In the genomic region with DNA sequence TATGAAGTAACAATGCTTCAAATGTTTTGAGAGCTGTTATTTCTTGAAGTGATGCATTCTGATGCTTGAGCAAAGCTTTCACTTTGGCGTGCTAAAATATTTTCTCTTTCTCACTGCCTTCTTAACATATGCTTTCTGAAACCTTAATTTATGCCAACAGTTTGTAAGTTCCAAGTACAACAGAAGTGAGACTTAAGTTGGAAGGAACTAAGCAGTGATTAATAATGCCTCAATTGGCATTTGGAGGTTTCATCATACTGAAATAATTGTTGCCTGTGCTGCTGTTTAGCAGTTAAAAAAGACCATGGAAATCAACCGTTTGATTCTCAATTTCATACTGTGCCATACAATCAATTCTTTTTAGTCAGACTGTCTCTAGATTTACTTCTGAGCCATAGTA, we compare ENCODE assay signal across 23 cellular contexts.
A peak's percentile ranks its signal among the peaks of the same experiment; 100 is the strongest.
DNase-seq lines count a peak whose midpoint lies in the region; ATAC-seq and TF ChIP-seq lines count a peak whose summit lies in the region.
"Had no signal": no experiment of that assay in that cellular context is flagged by ENCODE, and none has a peak within 500 bp of the region (broad histone marks: within the 10 kb centered on the region; RNA-seq: fewer than 3 reads in every experiment).

No MANE protein-coding gene starts in this region.

- no peak for ATAC-seq in body of pancreas
- ATAC-seq: CD8-positive, alpha-beta T cell had no signal

- H3K27ac ChIP-seq in body of pancreas = no peak overlapping the region
- H3K27ac ChIP-seq: 22Rv1, PC-9 had no signal

- H3K27me3 ChIP-seq in body of pancreas = no peaks in the 10 kb centered on the region
- H3K27me3 ChIP-seq: MG63 had no signal

- no peaks in the 10 kb centered on the region for H3K4me1 ChIP-seq in body of pancreas

- 55 to 60% methylated on average over 2 of the region's 2 CpGs for WGBS in body of pancreas, 2 donors

- H3K4me3 ChIP-seq in astrocyte of the cerebellum (ENCODE audit: low read depth, low read length) (no peak overlapping the region), body of pancreas (no peak overlapping the region)
- H3K4me3 ChIP-seq: MG63, PC-9 had no signal

- H3K36me3 ChIP-seq in body of pancreas (replicated peaks in 1 of 2; ENCODE audit: insufficient read depth in 1 of 2, low read depth in 2 of 2) = no peaks in the 10 kb centered on the region
- H3K36me3 ChIP-seq: MG63 had no signal

- peak; percentile 6 for DNase-seq in DMS 273 (lab: John Stamatoyannopoulos, UW; ENCODE audit: unreplicated experiment)
- no peak for DNase-seq in DMS 273 treated with DMSO at 0.1 percent for 48 hours (lab: John Stamatoyannopoulos, UW)
- peak; percentile 34 for DNase-seq in astrocyte of the cerebellum (ENCODE audit: low read depth)
- peak; percentile 2 for DNase-seq in fibroblast of peridontal ligament (ENCODE audit: extremely low read depth)
- DNase-seq in KG1 (lab: John Stamatoyannopoulos, UW) = no peak
- no peak for DNase-seq in body of pancreas
- DNase-seq in SW480 (ENCODE audit: low spot score) = no peak
- no peak for DNase-seq in erythroblast (lab: John Stamatoyannopoulos, UW)
- DNase-seq: ACHN; C1 segment of cervical spinal cord; CD8-positive, alpha-beta T cell; DMS53; GDM1; MG63; NCI-H1417 treated with DMSO at 0.1 percent for 48 hours; NCI-H187; NCI-H510A treated with DMSO at 0.1 percent for 48 hours; NCI-H748 treated with DMSO at 0.1 percent for 48 hours; PC-9; RPMI8226; SIG-M5; SK-N-SH had no signal

- intact Hi-C loops in body of pancreas (cut with DNase I) = no loop called here

- in situ Hi-C loops in astrocyte of the cerebellum (cut with HindIII; ENCODE audit: low sequenced_read_pairs) = no loop called here

- no peak for TF ChIP-seq CTCF in astrocyte of the cerebellum (IDR thresholded peaks at IDR 0.05; ENCODE audit: low read depth, low read length, missing control alignments)
- TF ChIP-seq CTCF in body of pancreas (IDR thresholded peaks at IDR 0.05) = no peak

- TF ChIP-seq POLR2A in body of pancreas (IDR thresholded peaks at IDR 0.05) (no peak), erythroblast (IDR thresholded peaks at IDR 0.05; ENCODE audit: low read length) (no peak)

- H3K9me3 ChIP-seq in body of pancreas = no peaks in the 10 kb centered on the region
- H3K9me3 ChIP-seq: MG63, SK-N-SH had no signal

Comparison
In these comparisons a context has a peak if more than half of its experiments do, and no peak if none do; other contexts are left out.
1. DNase-seq: peak in DMS 273 (single experiment), astrocyte of the cerebellum (single experiment) and fibroblast of peridontal ligament (single experiment); none in DMS 273 treated with DMSO at 0.1 percent for 48 hours (single experiment), KG1 (single experiment), body of pancreas (0 of 4), SW480 (single experiment) and erythroblast (0 of 2).